21 cellular contexts compared by ENCODE assay signal in genomic region chr13:27160657-27161174, GRCh38. TPM values are rescaled to one million over a fixed set of nuclear protein-coding genes. Genes with fewer than 3 reads are reported as not detected.
A peak's percentile ranks its signal among the peaks of the same experiment; 100 is the strongest.
DNase-seq lines count a peak whose midpoint lies in the region; ATAC-seq and TF ChIP-seq lines count a peak whose summit lies in the region.
"Had no signal": no experiment of that assay in that cellular context is flagged by ENCODE, and none has a peak within 500 bp of the region (broad histone marks: within the 10 kb centered on the region; RNA-seq: fewer than 3 reads in every experiment).

No MANE protein-coding gene starts in this region.

- POLR2A ChIA-PET in activated CD8-positive, alpha-beta T cell treated with anti-CD3 and anti-CD28 coated beads for 36 hours (lab: Charles Lee), result interaction anchor here (0.6 to 1.6 kb wide), 3 partner anchors 29 to 66 kb away, joined by 3 to 6 read pairs (median 4); no protein-coding TSS in a partner anchor
- POLR2A ChIA-PET in activated CD8-positive, alpha-beta T cell treated with anti-CD3 and anti-CD28 coated beads, Interleukin-2, amount 10 ng/mL, durations not matched to agents 7 days and 5 days (lab: Charles Lee), result interaction anchor here (0.6 to 2.0 kb wide), 2 partner anchors 10 to 745 kb away, joined by 3 to 6 read pairs; no protein-coding TSS in a partner anchor
- POLR2A ChIA-PET in IMR-90 (lab: Charles Lee; ENCODE audit: unreplicated experiment), result no interaction called here

- no peak for ATAC-seq in activated CD8-positive, alpha-beta T cell treated with anti-CD3 and anti-CD28 coated beads for 36 hours
- no peak for ATAC-seq in activated CD8-positive, alpha-beta T cell treated with anti-CD3 and anti-CD28 coated beads, Interleukin-2, amount 10 ng/mL, durations not matched to agents 7 days and 5 days
- no peak for ATAC-seq in IMR-90 (ENCODE audit: low read depth)
- ATAC-seq in activated naive CD8-positive, alpha-beta T cell treated with anti-CD3 and anti-CD28 coated beads, Interleukin-2, amount 50 U/mL, for 24 hours, result no peak
- no peak for ATAC-seq in stimulated activated effector memory CD8-positive, alpha-beta T cell treated with anti-CD3 and anti-CD28 coated beads, Interleukin-12 subunit alpha, Interleukin-12 subunit beta, amount 100 ng/mL, for 72 hours
- ATAC-seq: body of pancreas had no signal

- CTCF ChIA-PET in activated CD8-positive, alpha-beta T cell treated with anti-CD3 and anti-CD28 coated beads for 36 hours (lab: Charles Lee), result interaction anchor here (0.7 to 4.8 kb wide), 3 partner anchors 8 to 27 kb away, joined by 3 to 17 read pairs (median 5); no protein-coding TSS in a partner anchor
- CTCF ChIA-PET in activated CD8-positive, alpha-beta T cell treated with anti-CD3 and anti-CD28 coated beads, Interleukin-2, amount 10 ng/mL, durations not matched to agents 7 days and 5 days (lab: Charles Lee), result interaction anchor here (0.7 to 1.0 kb wide), 2 partner anchors 12 to 189 kb away, joined by 3 read pairs; no protein-coding TSS in a partner anchor
- CTCF ChIA-PET in IMR-90 (lab: Yijun Ruan, JAX), result interaction anchor here (1.4 kb wide), 1 partner anchor 8 kb away, joined by 3 read pairs; no protein-coding TSS in a partner anchor

- no peak overlapping the region for H3K14ac ChIP-seq in IMR-90 (replicated peaks; ENCODE audit: low read depth, low read length)

- H4K5ac ChIP-seq in IMR-90 (ENCODE audit: low read depth, low read length), result no peak overlapping the region; the same call in 1 of the 2 replicates

- H3K27me3 ChIP-seq in IMR-90 (ENCODE audit: control insufficient read depth, insufficient read depth, low read length), result no peaks in the 10 kb centered on the region
- H3K27me3 ChIP-seq in ascending aorta, result no peaks in the 10 kb centered on the region
- H3K27me3 ChIP-seq: BE2C, body of pancreas, esophagus squamous epithelium, stomach, tibial nerve had no signal

- peaks cover 60% of the 10 kb centered on the region for H3K4me1 Mint-ChIP-seq in activated CD8-positive, alpha-beta T cell treated with anti-CD3 and anti-CD28 coated beads for 36 hours (ENCODE audit: low read depth)
- H3K4me1 Mint-ChIP-seq in activated CD8-positive, alpha-beta T cell treated with anti-CD3 and anti-CD28 coated beads, Interleukin-2, amount 10 ng/mL, durations not matched to agents 7 days and 5 days (ENCODE audit: low read depth), result peaks cover 31% of the 10 kb centered on the region
- peaks cover 63% of the 10 kb centered on the region for H3K4me1 Mint-ChIP-seq in activated naive CD8-positive, alpha-beta T cell treated with anti-CD3 and anti-CD28 coated beads, Interleukin-2, amount 50 U/mL, for 24 hours
- H3K4me1 Mint-ChIP-seq in stimulated activated effector memory CD8-positive, alpha-beta T cell treated with anti-CD3 and anti-CD28 coated beads, Interleukin-12 subunit alpha, Interleukin-12 subunit beta, amount 100 ng/mL, for 72 hours, result peaks cover 70% of the 10 kb centered on the region

- H2AK9ac ChIP-seq in IMR-90 (replicated peaks; ENCODE audit: low read depth, low read length, poor library complexity), result no peak overlapping the region

- no peak for DNase-seq in activated CD8-positive, alpha-beta T cell treated with anti-CD3 and anti-CD28 coated beads for 36 hours
- DNase-seq in activated CD8-positive, alpha-beta T cell treated with anti-CD3 and anti-CD28 coated beads, Interleukin-2, amount 10 ng/mL, durations not matched to agents 7 days and 5 days, result no peak
- DNase-seq in IMR-90 (no peak), ascending aorta (ENCODE audit: low spot score in 2 of 2) (no peak), HK-2 (ENCODE audit: unreplicated experiment) (no peak), medulla oblongata (ENCODE audit: extremely low spot score) (no peak)
- DNase-seq in activated naive CD8-positive, alpha-beta T cell treated with anti-CD3 and anti-CD28 coated beads, Interleukin-2, amount 50 U/mL, for 24 hours, result no peak
- DNase-seq in stimulated activated effector memory CD8-positive, alpha-beta T cell treated with anti-CD3 and anti-CD28 coated beads, Interleukin-12 subunit alpha, Interleukin-12 subunit beta, amount 100 ng/mL, for 72 hours (ENCODE audit: low spot score in 2 of 2), result no peak
- DNase-seq: BE2C; effector CD4-positive, alpha-beta T cell; esophagus squamous epithelium; HCEC 1CT; NCI-H146; NCI-H69; stimulated activated CD4-positive, alpha-beta T cell treated with anti-CD3 and anti-CD28 coated beads, Interleukin-2, amount 100 ng/mL, for 48 hours; stomach; T1000 had no signal

- TF ChIP-seq POLR2A in IMR-90 (IDR thresholded peaks at IDR 0.05; ENCODE audit: low read depth, low read length), result no peak

- no peak overlapping the region for H3K56ac ChIP-seq in IMR-90 (ENCODE audit: extremely low read depth, insufficient read depth, low read length)

- no peak overlapping the region for H3K4ac ChIP-seq in IMR-90 (ENCODE audit: low read depth, low read length)

- H2BK5ac ChIP-seq in IMR-90 (ENCODE audit: low read depth, low read length, poor library complexity, severe bottlenecking), result no peak overlapping the region

- no peak overlapping the region for H3K27ac ChIP-seq in IMR-90 (ENCODE audit: insufficient read depth, low read length)
- no peak overlapping the region for H3K27ac ChIP-seq in ascending aorta
- H3K27ac ChIP-seq: body of pancreas, KMS-11, tibial nerve had no signal

- no peak overlapping the region for H2AK5ac ChIP-seq in IMR-90 (ENCODE audit: low read depth, low read length)

- H3K4me3 ChIP-seq in IMR-90 (ENCODE audit: insufficient read depth, low read depth, low read length), result no peak overlapping the region
- H3K4me3 ChIP-seq in ascending aorta, result no peak overlapping the region
- H3K4me3 ChIP-seq: body of pancreas, esophagus squamous epithelium, lung, stomach, tibial nerve had no signal

- H3K9me1 ChIP-seq in IMR-90 (ENCODE audit: insufficient read depth, low read length), result peaks cover 15% of the 10 kb centered on the region

- no peak overlapping the region for H4K8ac ChIP-seq in IMR-90 (ENCODE audit: low read depth in 2 of 2, low read length in 2 of 2)

- H3K36me3 ChIP-seq in IMR-90 (ENCODE audit: control insufficient read depth, insufficient read depth, low read length), result no peaks in the 10 kb centered on the region; the same call in 1 of the 2 replicates
- H3K36me3 ChIP-seq in ascending aorta, result peaks cover 0 to 3% of the 10 kb centered on the region in 2 donors
- H3K36me3 ChIP-seq: BE2C, esophagus squamous epithelium, stomach had no signal

- H4K20me1 ChIP-seq in IMR-90 (ENCODE audit: insufficient read depth, low read length), result peaks cover 75% of the 10 kb centered on the region

- H3K9ac ChIP-seq in IMR-90 (ENCODE audit: low read depth, low read length), result no peak overlapping the region
- H3K9ac ChIP-seq: KMS-11 had no signal

- H4K91ac ChIP-seq in IMR-90 (ENCODE audit: insufficient read depth, low read depth, low read length), result no peak overlapping the region

- no TSS peak for BruUV-seq in IMR-90 (replicated peaks; lab: Mats Ljungman, UMichigan)

- H3K4me2 ChIP-seq in IMR-90 (ENCODE audit: low read depth, low read length), result no peak overlapping the region
- H3K4me2 ChIP-seq: KMS-11 had no signal

- H2AFZ ChIP-seq in IMR-90 (replicated peaks; ENCODE audit: low read length, poor library complexity), result no peak overlapping the region

- WGBS in IMR-90 (ENCODE audit: extremely low coverage in 2 of 2, insufficient read length in 1 of 2), 2 experiments, result 97% methylated on average over 3 of the region's 8 CpGs; no CpG with 5 or more reads in 1 of the 2 experiments

- intact Hi-C loops in activated CD8-positive, alpha-beta T cell treated with anti-CD3 and anti-CD28 coated beads for 36 hours (cut with micrococcal nuclease), result no loop called here
- intact Hi-C loops in IMR-90 (cut with micrococcal nuclease) (no loop called here), ascending aorta (cut with DNase I) (no loop called here)

- H3K4me1 ChIP-seq in IMR-90 (ENCODE audit: control insufficient read depth, insufficient read depth, low read length) (peaks cover 3% of the 10 kb centered on the region; the same call in 1 of the 2 replicates), ascending aorta (peaks cover 0 to 12% of the 10 kb centered on the region in 2 donors)
- H3K4me1 ChIP-seq: BE2C, body of pancreas had no signal

- 0 out of 2 replicates have a peak overlapping the region, but pooled peaks have one; percentile 37 for H3K23ac ChIP-seq in IMR-90 (ENCODE audit: low read depth, low read length)

- no peak overlapping the region for H2BK15ac ChIP-seq in IMR-90 (ENCODE audit: low read depth, low read length)

- TF ChIP-seq RAD21 in IMR-90 (IDR thresholded peaks at IDR 0.05; ENCODE audit: low read length), result no peak

- no peak for TF ChIP-seq CTCF in activated CD8-positive, alpha-beta T cell treated with anti-CD3 and anti-CD28 coated beads for 36 hours (IDR thresholded peaks at IDR 0.05)
- TF ChIP-seq CTCF in IMR-90 (conservative IDR thresholded peaks at IDR 0.05; ENCODE audit: low read depth, low read length) (no peak), ascending aorta (IDR thresholded peaks at IDR 0.05) (no peak)

- H3K9me3 ChIP-seq in IMR-90 (ENCODE audit: control insufficient read depth, insufficient read depth, low read length) (no peaks in the 10 kb centered on the region), ascending aorta (peaks cover 0 to 4% of the 10 kb centered on the region in 2 donors)
- H3K9me3 ChIP-seq: BE2C, body of pancreas, esophagus squamous epithelium, stomach had no signal

- peak overlapping the region; percentile 54 for H3K27ac Mint-ChIP-seq in activated CD8-positive, alpha-beta T cell treated with anti-CD3 and anti-CD28 coated beads for 36 hours
- no peak overlapping the region for H3K27ac Mint-ChIP-seq in activated CD8-positive, alpha-beta T cell treated with anti-CD3 and anti-CD28 coated beads, Interleukin-2, amount 10 ng/mL, durations not matched to agents 7 days and 5 days
- H3K27ac Mint-ChIP-seq in activated naive CD8-positive, alpha-beta T cell treated with anti-CD3 and anti-CD28 coated beads, Interleukin-2, amount 50 U/mL, for 24 hours, result peak overlapping the region; percentile 57
- peak overlapping the region; percentile 29 for H3K27ac Mint-ChIP-seq in stimulated activated effector memory CD8-positive, alpha-beta T cell treated with anti-CD3 and anti-CD28 coated beads, Interleukin-12 subunit alpha, Interleukin-12 subunit beta, amount 100 ng/mL, for 72 hours

- no peak overlapping the region for H3K18ac ChIP-seq in IMR-90 (ENCODE audit: low read depth, low read length)

- peaks cover 11% of the 10 kb centered on the region for H3K9me3 Mint-ChIP-seq in activated CD8-positive, alpha-beta T cell treated with anti-CD3 and anti-CD28 coated beads for 36 hours
- H3K9me3 Mint-ChIP-seq in activated CD8-positive, alpha-beta T cell treated with anti-CD3 and anti-CD28 coated beads, Interleukin-2, amount 10 ng/mL, durations not matched to agents 7 days and 5 days (ENCODE audit: insufficient read depth), result peaks cover 5% of the 10 kb centered on the region
- peaks cover 12% of the 10 kb centered on the region for H3K9me3 Mint-ChIP-seq in activated naive CD8-positive, alpha-beta T cell treated with anti-CD3 and anti-CD28 coated beads, Interleukin-2, amount 50 U/mL, for 24 hours
- no peaks in the 10 kb centered on the region for H3K9me3 Mint-ChIP-seq in stimulated activated effector memory CD8-positive, alpha-beta T cell treated with anti-CD3 and anti-CD28 coated beads, Interleukin-12 subunit alpha, Interleukin-12 subunit beta, amount 100 ng/mL, for 72 hours

- H2BK120ac ChIP-seq in IMR-90 (ENCODE audit: low read depth, low read length), result no peak overlapping the region

- no peaks in the 10 kb centered on the region for H3K27me3 Mint-ChIP-seq in activated CD8-positive, alpha-beta T cell treated with anti-CD3 and anti-CD28 coated beads for 36 hours
- no peaks in the 10 kb centered on the region for H3K27me3 Mint-ChIP-seq in activated CD8-positive, alpha-beta T cell treated with anti-CD3 and anti-CD28 coated beads, Interleukin-2, amount 10 ng/mL, durations not matched to agents 7 days and 5 days (ENCODE audit: low read depth)
- H3K27me3 Mint-ChIP-seq in activated naive CD8-positive, alpha-beta T cell treated with anti-CD3 and anti-CD28 coated beads, Interleukin-2, amount 50 U/mL, for 24 hours, result no peaks in the 10 kb centered on the region

- peaks cover 42% of the 10 kb centered on the region for H3K36me3 Mint-ChIP-seq in activated CD8-positive, alpha-beta T cell treated with anti-CD3 and anti-CD28 coated beads for 36 hours (ENCODE audit: low read depth)
- peaks cover 36% of the 10 kb centered on the region for H3K36me3 Mint-ChIP-seq in activated CD8-positive, alpha-beta T cell treated with anti-CD3 and anti-CD28 coated beads, Interleukin-2, amount 10 ng/mL, durations not matched to agents 7 days and 5 days (ENCODE audit: low read depth)
- H3K36me3 Mint-ChIP-seq in activated naive CD8-positive, alpha-beta T cell treated with anti-CD3 and anti-CD28 coated beads, Interleukin-2, amount 50 U/mL, for 24 hours (ENCODE audit: low read depth), result peaks cover 38% of the 10 kb centered on the region
- H3K36me3 Mint-ChIP-seq in stimulated activated effector memory CD8-positive, alpha-beta T cell treated with anti-CD3 and anti-CD28 coated beads, Interleukin-12 subunit alpha, Interleukin-12 subunit beta, amount 100 ng/mL, for 72 hours, result peaks cover 39% of the 10 kb centered on the region

- peak overlapping the region; percentile 34 for H3K4me3 Mint-ChIP-seq in activated CD8-positive, alpha-beta T cell treated with anti-CD3 and anti-CD28 coated beads for 36 hours
- H3K4me3 Mint-ChIP-seq in activated CD8-positive, alpha-beta T cell treated with anti-CD3 and anti-CD28 coated beads, Interleukin-2, amount 10 ng/mL, durations not matched to agents 7 days and 5 days, result no peak overlapping the region
- peak overlapping the region; percentile 37 for H3K4me3 Mint-ChIP-seq in activated naive CD8-positive, alpha-beta T cell treated with anti-CD3 and anti-CD28 coated beads, Interleukin-2, amount 50 U/mL, for 24 hours
- H3K4me3 Mint-ChIP-seq in stimulated activated effector memory CD8-positive, alpha-beta T cell treated with anti-CD3 and anti-CD28 coated beads, Interleukin-12 subunit alpha, Interleukin-12 subunit beta, amount 100 ng/mL, for 72 hours, result no peak overlapping the region

- dilution Hi-C loops in IMR-90 (cut with HindIII; ENCODE audit: low sequenced_read_pairs, unreplicated experiment), result no loop called here

- in situ Hi-C loops in IMR-90 (cut with MboI; ENCODE audit: low sequenced_read_pairs), result no loop called here

- peaks cover 5 to 68% of the 10 kb centered on the region in 2 experiments; a peak in 3 of 4 replicates for H3K79me1 ChIP-seq in IMR-90 (ENCODE audit: low read depth in 1 of 2, low read length in 2 of 2)

- H2BK20ac ChIP-seq in IMR-90 (ENCODE audit: low read depth, low read length), result no peak overlapping the region

RNA-seq across cellular contexts. Expression of gene USP12, which starts 10.9 kb away (rescaled TPM):
- 10 to 100 TPM; 35.7 to 40.1 TPM for total RNA-seq in activated CD8-positive, alpha-beta T cell treated with anti-CD3 and anti-CD28 coated beads for 36 hours
- total RNA-seq in activated CD8-positive, alpha-beta T cell treated with anti-CD3 and anti-CD28 coated beads, Interleukin-2, amount 10 ng/mL, durations not matched to agents 7 days and 5 days, result 10 to 100 TPM; 19.3 to 19.8 TPM
- 16.5 and 27.2 TPM in 2 replicates for total RNA-seq in IMR-90 (2012; rRNA removed)
- polyA plus RNA-seq in IMR-90 (2012; rRNA removed), result 7.8 and 11.8 TPM in 2 replicates
- polyA plus RNA-seq in IMR-90 (2012; cell fraction: cytosol; rRNA removed), result 1.1 and 4.1 TPM in 2 replicates
- polyA plus RNA-seq in IMR-90 (2012; cell fraction: nucleus; rRNA removed; ENCODE audit: low replicate concordance), result 0.81 and 8.1 TPM in 2 replicates
- total RNA-seq in ascending aorta, result 8.7 TPM

Comparison
In these comparisons a context has a peak if more than half of its experiments do, and no peak if none do; other contexts are left out.
1. H3K4me3 Mint-ChIP-seq: peak in activated CD8-positive, alpha-beta T cell treated with anti-CD3 and anti-CD28 coated beads for 36 hours (single experiment) and activated naive CD8-positive, alpha-beta T cell treated with anti-CD3 and anti-CD28 coated beads, Interleukin-2, amount 50 U/mL, for 24 hours (single experiment); none in activated CD8-positive, alpha-beta T cell treated with anti-CD3 and anti-CD28 coated beads, Interleukin-2, amount 10 ng/mL, durations not matched to agents 7 days and 5 days (single experiment) and stimulated activated effector memory CD8-positive, alpha-beta T cell treated with anti-CD3 and anti-CD28 coated beads, Interleukin-12 subunit alpha, Interleukin-12 subunit beta, amount 100 ng/mL, for 72 hours (single experiment).